Comparison of ENCODE assay signal across 8 cellular contexts in genomic region chr2:27211241-27211942, GRCh38. TPM values are rescaled to one million over a fixed set of nuclear protein-coding genes. Genes with fewer than 3 reads are reported as not detected.
DNase-seq lines count a peak whose midpoint lies in the region; ATAC-seq and TF ChIP-seq lines count a peak whose summit lies in the region.

No MANE protein-coding gene starts in this region.

- H3F3A ChIP-seq in MM.1S (ENCODE audit: insufficient read depth, low read length): peaks cover 14% of the 10 kb centered on the region; the same call in 1 of the 2 replicates

- in situ Hi-C loops in brain microvascular endothelial cell (cut with HindIII; ENCODE audit: low pct_ligation_motif_present, low sequenced_read_pairs) (no loop called here), GM13977 (cut with MboI; ENCODE audit: low pct_unique_long_range_greater_than_20kb, low sequenced_read_pairs, unreplicated experiment) (no loop called here)

- H3K36me3 ChIP-seq in MM.1S (replicated peaks; ENCODE audit: insufficient read depth, low read length) (no peaks in the 10 kb centered on the region), brain microvascular endothelial cell (replicated peaks) (peaks cover 15% of the 10 kb centered on the region), suprapubic skin (peaks cover 39% of the 10 kb centered on the region)

- H3K27me3 ChIP-seq in MM.1S (replicated peaks; ENCODE audit: insufficient read depth, low read length): no peaks in the 10 kb centered on the region
- no peaks in the 10 kb centered on the region for H3K27me3 ChIP-seq in brain microvascular endothelial cell (replicated peaks)
- no peaks in the 10 kb centered on the region for H3K27me3 ChIP-seq in suprapubic skin

- H3K27ac ChIP-seq in C4-2B (peak overlapping the region; percentile 95), MM.1S (ENCODE audit: low read length) (peak overlapping the region; percentile 82; the same call in 1 of the 2 replicates), brain microvascular endothelial cell (peak overlapping the region; percentile 92), suprapubic skin (peak overlapping the region; percentile 92)

- H3K4me1 ChIP-seq in MM.1S (ENCODE audit: low read length) (peaks cover 14% of the 10 kb centered on the region), suprapubic skin (peaks cover 30% of the 10 kb centered on the region)

- peak overlapping the region; percentile 89 for H3K4me2 ChIP-seq in MM.1S (ENCODE audit: low read depth, low read length)

- H3K79me2 ChIP-seq in MM.1S (ENCODE audit: low read length): peaks cover 26% of the 10 kb centered on the region

- peak overlapping the region; percentile 95 for H3K4me3 ChIP-seq in MM.1S (ENCODE audit: low read length)
- peak overlapping the region; percentile 91 for H3K4me3 ChIP-seq in brain microvascular endothelial cell (ENCODE audit: low read depth, low read length)
- H3K4me3 ChIP-seq in suprapubic skin: peak overlapping the region; percentile 67

- H4K20me1 ChIP-seq in MM.1S (ENCODE audit: insufficient read depth, low read length): no peaks in the 10 kb centered on the region

- no peak for TF ChIP-seq POLR2A in suprapubic skin (IDR thresholded peaks at IDR 0.05)

- H3K9me2 ChIP-seq in MM.1S (replicated peaks; ENCODE audit: insufficient read depth, low read length): no peaks in the 10 kb centered on the region

- H3K9me3 ChIP-seq in MM.1S (replicated peaks; ENCODE audit: insufficient read depth, low read length) (no peaks in the 10 kb centered on the region), suprapubic skin (no peaks in the 10 kb centered on the region)

- peak overlapping the region; percentile 94 for H3K9ac ChIP-seq in MM.1S (ENCODE audit: low read length)

- TF ChIP-seq EP300 in suprapubic skin (IDR thresholded peaks at IDR 0.05): no peak

- 3% methylated on average over 30 of the region's 48 CpGs for WGBS in suprapubic skin

- TF ChIP-seq CTCF in C4-2B (conservative IDR thresholded peaks at IDR 0.05): no peak
- TF ChIP-seq CTCF in MM.1S (IDR thresholded peaks at IDR 0.05; ENCODE audit: low read length): no peak
- TF ChIP-seq CTCF in brain microvascular endothelial cell (IDR thresholded peaks at IDR 0.05; ENCODE audit: low read depth, low read length, missing control alignments): no peak
- no peak for TF ChIP-seq CTCF in suprapubic skin (IDR thresholded peaks at IDR 0.05)
- no peak for TF ChIP-seq CTCF in GM13977 (IDR thresholded peaks at IDR 0.05; ENCODE audit: extremely low read depth, insufficient read depth, missing control alignments)

- H2AFZ ChIP-seq in MM.1S (ENCODE audit: low read length): peak overlapping the region; percentile 90

- intact Hi-C loops in left colon (cut with DNase I, micrococcal nuclease): no loop called here

- ATAC-seq in GM19324 (IDR thresholded peaks at IDR 0.05; ENCODE audit: low FRiP score, unreplicated experiment): peak; percentile 6
- ATAC-seq in left colon: peak; percentile 15
- ATAC-seq in HG03280 (IDR thresholded peaks at IDR 0.05; ENCODE audit: unreplicated experiment): no peak

- DNase-seq in MM.1S: no peak
- no peak for DNase-seq in brain microvascular endothelial cell
- DNase-seq in left colon: no peak
- DNase-seq in suprapubic skin (ENCODE audit: low spot score in 2 of 2): peak in 1 of 2 donors; percentile 80
- no peak for DNase-seq in GM13977 (ENCODE audit: low spot score)

RNA-seq across cellular contexts. Expression of gene ATRAID, which starts 0.4 kb away (rescaled TPM):
- total RNA-seq in left colon (10 to 100 TPM; 75.3 to 98.2 TPM), suprapubic skin (100 to 1,000 TPM; 109 to 177 (median 141) TPM)

RNA-seq across cellular contexts. Expression of gene SLC5A6, which starts 0.7 kb away (rescaled TPM):
- 10 to 100 TPM; 20.6 to 30.5 TPM for total RNA-seq in left colon
- 10 to 100 TPM; 30.4 to 33.4 (median 33.1) TPM for total RNA-seq in suprapubic skin

RNA-seq across cellular contexts. Expression of gene CAD, which starts 5.8 kb away (rescaled TPM):
- total RNA-seq in left colon (10 to 100 TPM; 13.9 to 23.7 TPM), suprapubic skin (10 to 100 TPM; 33.7 to 64.8 (median 42.1) TPM)

RNA-seq across cellular contexts. Expression of gene SLC30A3, which starts 51.5 kb away (rescaled TPM):
- total RNA-seq in left colon (not detected), suprapubic skin (not detected)
